ENCODE assay signal across 20 cellular contexts in genomic region chr4:102285831-102286230, GRCh38. TPM values are rescaled to one million over a fixed set of nuclear protein-coding genes. Genes with fewer than 3 reads are reported as not detected.
DNase-seq lines count a peak whose midpoint lies in the region; TF ChIP-seq lines count a peak whose summit lies in the region.
"Had no signal": no experiment of that assay in that cellular context is flagged by ENCODE, and none has a peak within 500 bp of the region (broad histone marks: within the 10 kb centered on the region; RNA-seq: fewer than 3 reads in every experiment).

No MANE protein-coding gene starts in this region.

- H3K27ac ChIP-seq in GM23248: no peak overlapping the region
- no peak overlapping the region for H3K27ac ChIP-seq in fibroblast of lung (ENCODE audit: insufficient read depth, low read length)
- H3K27ac ChIP-seq in OCI-LY7 (ENCODE audit: low read depth, low read length, poor library complexity, severe bottlenecking): no peak overlapping the region
- H3K27ac ChIP-seq: HL-60 had no signal

- intact Hi-C loops in OCI-LY7 (cut with micrococcal nuclease; ENCODE audit: unreplicated experiment): no loop called here

- no peak overlapping the region for H3K9ac ChIP-seq in GM23248
- no peak overlapping the region for H3K9ac ChIP-seq in fibroblast of lung (ENCODE audit: insufficient read depth, low read length)

- no peaks in the 10 kb centered on the region for H3F3A ChIP-seq in GM23248 (ENCODE audit: insufficient read depth)

- POLR2A ChIA-PET in OCI-LY7 (lab: Charles Lee): interaction anchor here (0.7 to 1.5 kb wide), 2 partner anchors 10 to 171 kb away, joined by 3 to 7 read pairs; no protein-coding TSS in a partner anchor

- H3K9me3 ChIP-seq in GM23248 (ENCODE audit: low read depth) (no peaks in the 10 kb centered on the region), fibroblast of lung (ENCODE audit: control insufficient read depth, insufficient read depth, low read depth, low read length) (no peaks in the 10 kb centered on the region), OCI-LY7 (ENCODE audit: low read length) (no peaks in the 10 kb centered on the region)
- H3K9me3 ChIP-seq: BE2C, HAP-1 had no signal

- in situ Hi-C loops in GM23248 (cut with MboI) (no loop called here), astrocyte of the spinal cord (cut with HindIII; ENCODE audit: low sequenced_read_pairs) (no loop called here)

- TF ChIP-seq CTCF in astrocyte of the spinal cord (IDR thresholded peaks at IDR 0.05; ENCODE audit: low read depth, low read length) (no peak), fibroblast of lung (conservative IDR thresholded peaks at IDR 0.05 in 1 of 2, IDR thresholded peaks at IDR 0.05 in 1 of 2; ENCODE audit: low read depth in 1 of 2, low read length in 2 of 2) (no peak), OCI-LY7 (conservative IDR thresholded peaks at IDR 0.05; ENCODE audit: low read length) (no peak)

- H3K4me1 ChIP-seq in GM23248 (ENCODE audit: insufficient read depth) (peaks cover 3% of the 10 kb centered on the region; the same call in 1 of the 2 replicates), fibroblast of lung (ENCODE audit: control insufficient read depth, extremely low read depth, insufficient read depth, low read length) (no peaks in the 10 kb centered on the region), OCI-LY7 (ENCODE audit: insufficient read depth, low read length, poor library complexity, severe bottlenecking) (no peaks in the 10 kb centered on the region)
- H3K4me1 ChIP-seq: BE2C, HAP-1 had no signal

- DNase-seq in GM23248: peak; percentile 27
- peak; percentile 32 for DNase-seq in astrocyte of the spinal cord (ENCODE audit: low read depth, low spot score)
- peak; percentile 15 to 26 for DNase-seq in fibroblast of lung (ENCODE audit: low read depth in 2 of 2)
- peak; percentile 23 for DNase-seq in iris pigment epithelial cell (ENCODE audit: low read depth)
- DNase-seq in HT-29 (ENCODE audit: low spot score): no peak
- DNase-seq in OCI-LY7 (ENCODE audit: low spot score): no peak
- no peak for DNase-seq in effector CD4-positive, alpha-beta T cell
- DNase-seq in activated gamma-delta T cell treated with Interleukin-2 at 50 U/mL for 16 hours: no peak
- DNase-seq: BE2C, DMS 273 treated with DMSO at 0.1 percent for 48 hours, DMS79 treated with DMSO at 0.1 percent for 48 hours, KBM-7, NCI-H1105, NCI-H2081 treated with DMSO at 0.1 percent for 48 hours, NCI-H2171 treated with DMSO at 0.1 percent for 48 hours, NCI-H526, Right ventricle myocardium superior had no signal

- H3K79me2 ChIP-seq in GM23248 (ENCODE audit: insufficient read depth): no peaks in the 10 kb centered on the region
- H3K79me2 ChIP-seq in fibroblast of lung (ENCODE audit: control insufficient read depth, insufficient read depth, low read length): no peaks in the 10 kb centered on the region
- H3K79me2 ChIP-seq in OCI-LY7 (ENCODE audit: insufficient read depth, low read depth, low read length): no peaks in the 10 kb centered on the region

- H3K27me3 ChIP-seq in GM23248 (replicated peaks; ENCODE audit: insufficient read depth) (no peaks in the 10 kb centered on the region), fibroblast of lung (ENCODE audit: control insufficient read depth, insufficient read depth, low read length) (no peaks in the 10 kb centered on the region)
- H3K27me3 ChIP-seq: BE2C had no signal

- no peak overlapping the region for H3K4me3 ChIP-seq in GM23248
- H3K4me3 ChIP-seq in astrocyte of the spinal cord (ENCODE audit: low read depth, low read length): no peak overlapping the region
- H3K4me3 ChIP-seq in fibroblast of lung (replicated peaks in 1 of 4; ENCODE audit: control extremely low read depth in 1 of 4, insufficient read depth in 1 of 4, low read depth in 3 of 4, low read length in 4 of 4): no peak overlapping the region
- H3K4me3 ChIP-seq in OCI-LY7 (ENCODE audit: low read depth, low read length, poor library complexity, severe bottlenecking): no peak overlapping the region
- H3K4me3 ChIP-seq: GM12878, HAP-1 had no signal

- CTCF ChIA-PET in OCI-LY7 (lab: Charles Lee; ENCODE audit: unreplicated experiment): no interaction called here

- no peaks in the 10 kb centered on the region for H3K36me3 ChIP-seq in GM23248 (ENCODE audit: low read depth)
- H3K36me3 ChIP-seq in fibroblast of lung (ENCODE audit: control insufficient read depth, insufficient read depth, low read length): no peaks in the 10 kb centered on the region
- H3K36me3 ChIP-seq in OCI-LY7 (ENCODE audit: insufficient read depth, low read length): no peaks in the 10 kb centered on the region; the same call in 1 of the 2 replicates
- H3K36me3 ChIP-seq: BE2C, HAP-1 had no signal

- H3K9me2 ChIP-seq in GM23248 (ENCODE audit: insufficient read depth) (no peaks in the 10 kb centered on the region), OCI-LY7 (ENCODE audit: insufficient read depth, low read length) (no peaks in the 10 kb centered on the region)

- BruUV-seq in OCI-LY7 (replicated peaks; lab: Mats Ljungman, UMichigan): no TSS peak

- no peak overlapping the region for H2AFZ ChIP-seq in GM23248
- H2AFZ ChIP-seq in fibroblast of lung (ENCODE audit: low read length): no peak overlapping the region
- H2AFZ ChIP-seq in OCI-LY7 (ENCODE audit: low read length): no peak overlapping the region

- H4K20me1 ChIP-seq in GM23248 (ENCODE audit: insufficient read depth) (no peaks in the 10 kb centered on the region), fibroblast of lung (ENCODE audit: control insufficient read depth, extremely low read depth, insufficient read depth, low read length) (no peaks in the 10 kb centered on the region), OCI-LY7 (ENCODE audit: insufficient read depth, low read length) (no peaks in the 10 kb centered on the region)

- H3K4me2 ChIP-seq in GM23248 (ENCODE audit: unreplicated experiment): no peak overlapping the region
- no peak overlapping the region for H3K4me2 ChIP-seq in fibroblast of lung (ENCODE audit: extremely low read depth, insufficient read depth, low read length)
- no peak overlapping the region for H3K4me2 ChIP-seq in OCI-LY7 (ENCODE audit: low read length)

RNA-seq across cellular contexts. Expression of gene SLC39A8, which starts 59.5 kb away (rescaled TPM):
- 3.2 and 3.7 TPM in 2 replicates for total RNA-seq in GM23248 (2014; rRNA removed; shearing (Covaris generic))
- 2.2 and 2.9 TPM in 2 replicates for polyA plus RNA-seq in GM23248 (2016; fragmentation: Nextera tagmentation; extraction: Ambion mirVana)
- total RNA-seq in fibroblast of lung: 4.5 and 8.5 TPM in 2 replicates
- polyA plus RNA-seq in fibroblast of lung: 0.72 and 1.2 TPM in 2 replicates
- 0.55 and 1.0 TPM in 2 replicates for polyA plus RNA-seq in fibroblast of lung (2012)
- polyA minus RNA-seq in fibroblast of lung (ENCODE audit: low replicate concordance): 0.96 TPM in 1 of 2 replicates, not detected in the other
- 13.6 and 14.6 TPM in 2 replicates for total RNA-seq in HT-29 (2014; rRNA removed; shearing (Covaris generic))
- 29.2 and 35.4 TPM in 2 replicates for total RNA-seq in OCI-LY7 (2014; rRNA removed; shearing (Covaris generic))
- total RNA-seq in OCI-LY7 (2022): 57.0 and 60.5 TPM in 2 replicates

Comparison
In these comparisons a context has a peak if more than half of its experiments do, and no peak if none do; other contexts are left out.
1. DNase-seq: peak in GM23248 (single experiment), astrocyte of the spinal cord (single experiment), fibroblast of lung (2 of 2) and iris pigment epithelial cell (single experiment); none in HT-29 (single experiment), OCI-LY7 (single experiment), effector CD4-positive, alpha-beta T cell (single experiment) and activated gamma-delta T cell treated with Interleukin-2 at 50 U/mL for 16 hours (single experiment).